ENCODE assay signal across 10 cellular contexts in genomic region chr17:31310260-31310659, GRCh38. TPM values are rescaled to one million over a fixed set of nuclear protein-coding genes. Genes with fewer than 3 reads are reported as not detected.
DNase-seq lines count a peak whose midpoint lies in the region; ATAC-seq, FAIRE-seq and TF ChIP-seq lines count a peak whose summit lies in the region.
"Had no signal": no experiment of that assay in that cellular context is flagged by ENCODE, and none has a peak within 500 bp of the region (broad histone marks: within the 10 kb centered on the region; RNA-seq: fewer than 3 reads in every experiment).

No MANE protein-coding gene starts in this region.

- H3K36me3 Mint-ChIP-seq in activated naive CD4-positive, alpha-beta T cell treated with anti-CD3 and anti-CD28 coated beads for 36 hours (ENCODE audit: low read depth): peaks cover 11% of the 10 kb centered on the region
- H3K36me3 Mint-ChIP-seq in nephron progenitor cell (ENCODE audit: low read depth): peaks cover 30% of the 10 kb centered on the region

- in situ Hi-C loops in Panc1 (cut with HindIII; ENCODE audit: low pct_unique_long_range_greater_than_20kb, low sequenced_read_pairs): no loop called here

- H3K4me1 ChIP-seq in DOHH2 (ENCODE audit: control insufficient read depth, low read length): peaks cover 65% of the 10 kb centered on the region
- 0 out of 2 replicates have a peak, but pooled peaks cover 4% of the 10 kb centered on the region for H3K4me1 ChIP-seq in Panc1 (ENCODE audit: control insufficient read depth, insufficient read depth, low read length)
- no peaks in the 10 kb centered on the region for H3K4me1 ChIP-seq in kidney (ENCODE audit: control insufficient read depth in 1 of 2, insufficient read depth in 1 of 2, low read depth in 1 of 2, low read length in 2 of 2)

- no peaks in the 10 kb centered on the region for H4K20me1 ChIP-seq in DOHH2 (ENCODE audit: control insufficient read depth, insufficient read depth, low read depth, low read length)

- no peaks in the 10 kb centered on the region for H3K27me3 Mint-ChIP-seq in activated naive CD4-positive, alpha-beta T cell treated with anti-CD3 and anti-CD28 coated beads for 36 hours (ENCODE audit: low read depth)
- H3K27me3 Mint-ChIP-seq in nephron progenitor cell (ENCODE audit: low read depth, poor library complexity): no peaks in the 10 kb centered on the region

- H3K4me1 Mint-ChIP-seq in activated naive CD4-positive, alpha-beta T cell treated with anti-CD3 and anti-CD28 coated beads for 36 hours (ENCODE audit: low read depth): peaks cover 60% of the 10 kb centered on the region
- peaks cover 13% of the 10 kb centered on the region for H3K4me1 Mint-ChIP-seq in nephron progenitor cell

- no peaks in the 10 kb centered on the region for H3K27me3 ChIP-seq in DOHH2 (ENCODE audit: control insufficient read depth, low read length)
- no peaks in the 10 kb centered on the region for H3K27me3 ChIP-seq in Panc1 (ENCODE audit: control insufficient read depth, insufficient read depth, low read length)

- H3K9me3 ChIP-seq in DOHH2 (ENCODE audit: control insufficient read depth, insufficient read depth, low read length): no peaks in the 10 kb centered on the region
- H3K9me3 ChIP-seq in Panc1 (ENCODE audit: control insufficient read depth, insufficient read depth, low read depth, low read length): no peaks in the 10 kb centered on the region
- no peaks in the 10 kb centered on the region for H3K9me3 ChIP-seq in kidney (ENCODE audit: control insufficient read depth in 1 of 2, low read length in 2 of 2)

- peaks cover 61% of the 10 kb centered on the region for H3F3A ChIP-seq in DOHH2 (ENCODE audit: control insufficient read depth, insufficient read depth)

- no peak overlapping the region for H3K9ac ChIP-seq in kidney (ENCODE audit: low read length in 2 of 2)

- FAIRE-seq in kidney (lab: Jason Lieb, UNC): no peak
- FAIRE-seq: keratinocyte had no signal

- peak overlapping the region; percentile 87 for H3K4me3 Mint-ChIP-seq in activated naive CD4-positive, alpha-beta T cell treated with anti-CD3 and anti-CD28 coated beads for 36 hours
- H3K4me3 Mint-ChIP-seq in nephron progenitor cell: no peak overlapping the region

- H3K79me2 ChIP-seq in DOHH2 (ENCODE audit: control insufficient read depth, low read length): peaks cover 82% of the 10 kb centered on the region

- H3K4me3 ChIP-seq in DOHH2 (ENCODE audit: low read length) (peak overlapping the region; percentile 76), Panc1 (ENCODE audit: low read depth in 2 of 2, low read length in 2 of 2) (no peak overlapping the region), kidney (ENCODE audit: low read length in 2 of 2) (no peak overlapping the region)

- no peak for DNase-seq in Panc1 (ENCODE audit: low read depth, low spot score)
- peak; percentile 63 for DNase-seq in activated naive CD4-positive, alpha-beta T cell treated with anti-CD3 and anti-CD28 coated beads for 36 hours
- no peak for DNase-seq in nephron progenitor cell
- no peak for DNase-seq in NCI-H1930 (lab: John Stamatoyannopoulos, UW)
- no peak for DNase-seq in Ammon's horn (ENCODE audit: low spot score)
- no peak for DNase-seq in kidney
- DNase-seq: EL had no signal

- H3K9me3 Mint-ChIP-seq in activated naive CD4-positive, alpha-beta T cell treated with anti-CD3 and anti-CD28 coated beads for 36 hours: peaks cover under 1% of the 10 kb centered on the region
- no peaks in the 10 kb centered on the region for H3K9me3 Mint-ChIP-seq in nephron progenitor cell

- H3K4me2 ChIP-seq in DOHH2 (ENCODE audit: low read length): peak overlapping the region; percentile 88

- POLR2A ChIA-PET in Panc1 (lab: Charles Lee): no interaction called here

- H3K36me3 ChIP-seq in DOHH2 (ENCODE audit: control insufficient read depth, low read length) (peaks cover 67% of the 10 kb centered on the region), Panc1 (ENCODE audit: control insufficient read depth, insufficient read depth, low read length) (no peaks in the 10 kb centered on the region), kidney (ENCODE audit: control insufficient read depth in 1 of 2, insufficient read depth in 2 of 2, low read length in 2 of 2) (no peaks in the 10 kb centered on the region)

- ATAC-seq in Panc1: no peak
- ATAC-seq in GM19324 (IDR thresholded peaks at IDR 0.05; ENCODE audit: low FRiP score, unreplicated experiment): no peak

- H3K9me2 ChIP-seq in DOHH2 (replicated peaks; ENCODE audit: control insufficient read depth, low read length): no peaks in the 10 kb centered on the region

- H3K27ac ChIP-seq in DOHH2 (ENCODE audit: low read depth, low read length) (peak overlapping the region; percentile 97), Panc1 (ENCODE audit: low read length) (no peak overlapping the region), kidney (ENCODE audit: low read depth in 2 of 2, low read length in 2 of 2) (no peak overlapping the region)

- TF ChIP-seq CTCF in DOHH2 (IDR thresholded peaks at IDR 0.05; ENCODE audit: low read depth, low read length, poor library complexity, severe bottlenecking) (no peak), Panc1 (IDR thresholded peaks at IDR 0.05) (no peak), nephron progenitor cell (IDR thresholded peaks at IDR 0.05) (no peak), kidney (IDR thresholded peaks at IDR 0.05; ENCODE audit: borderline replicate concordance, extremely low read depth, insufficient read depth) (no peak)

- BruUV-seq in Panc1 (replicated peaks; lab: Mats Ljungman, UMichigan): TSS peak; percentile 24

- peak overlapping the region; percentile 100 for H3K27ac Mint-ChIP-seq in activated naive CD4-positive, alpha-beta T cell treated with anti-CD3 and anti-CD28 coated beads for 36 hours
- H3K27ac Mint-ChIP-seq in nephron progenitor cell: peak overlapping the region; percentile 7

- intact Hi-C loops in Panc1 (cut with micrococcal nuclease; ENCODE audit: unreplicated experiment): no loop called here
- intact Hi-C loops in activated naive CD4-positive, alpha-beta T cell treated with anti-CD3 and anti-CD28 coated beads for 36 hours (cut with micrococcal nuclease): no loop called here
- intact Hi-C loops in kidney (cut with DNase I): no loop called here

- CTCF ChIA-PET in Panc1 (lab: Charles Lee): no interaction called here
- CTCF ChIA-PET in activated naive CD4-positive, alpha-beta T cell treated with anti-CD3 and anti-CD28 coated beads for 36 hours (lab: Charles Lee): interaction anchor here (0.9 to 1.5 kb wide), 2 partner anchors 10 to 59 kb away, joined by 3 to 8 read pairs; no protein-coding TSS in a partner anchor

RNA-seq across cellular contexts. Expression of gene EVI2B, which starts 3.6 kb away (rescaled TPM):
- total RNA-seq in Panc1 (2021; ENCODE audit: unreplicated experiment) (0.08 TPM), kidney (16.5 TPM)
- polyA plus RNA-seq in Panc1 (2012; ENCODE audit: insufficient read length): not detected
- total RNA-seq in activated naive CD4-positive, alpha-beta T cell treated with anti-CD3 and anti-CD28 coated beads for 36 hours: 10 to 100 TPM in 1 of 2 experiments, 1 to 10 TPM in 1; 9.9 to 11.4 TPM
- polyA plus RNA-seq in kidney (ENCODE audit: insufficient read depth, low read depth, low replicate concordance): 2.0 TPM

RNA-seq across cellular contexts. Expression of gene EVI2A, which starts 11.2 kb away (rescaled TPM):
- not detected for total RNA-seq in Panc1 (2021; ENCODE audit: unreplicated experiment)
- polyA plus RNA-seq in Panc1 (2012; ENCODE audit: insufficient read length): not detected
- total RNA-seq in activated naive CD4-positive, alpha-beta T cell treated with anti-CD3 and anti-CD28 coated beads for 36 hours: 10 to 100 TPM; 22.0 to 22.5 TPM
- 10.8 TPM for total RNA-seq in kidney
- polyA plus RNA-seq in kidney (ENCODE audit: insufficient read depth, low read depth, low replicate concordance): 1.3 TPM

RNA-seq across cellular contexts. Expression of gene OMG, which starts 13.2 kb away (rescaled TPM):
- total RNA-seq in Panc1 (2021; ENCODE audit: unreplicated experiment): not detected
- polyA plus RNA-seq in Panc1 (2012; ENCODE audit: insufficient read length): not detected
- under 1 TPM in 1 of 2 experiments, not detected in 1; 0.10 TPM for total RNA-seq in activated naive CD4-positive, alpha-beta T cell treated with anti-CD3 and anti-CD28 coated beads for 36 hours
- not detected for total RNA-seq in kidney
- not detected for polyA plus RNA-seq in kidney (ENCODE audit: insufficient read depth, low read depth, low replicate concordance)
- polyA plus RNA-seq: keratinocyte had no signal

Comparison
In these comparisons a context has a peak if more than half of its experiments do, and no peak if none do; other contexts are left out.
1. RNA of gene EVI2B, which starts 3.6 kb away (total RNA-seq): 16.5 TPM in kidney (single experiment) and 9.9 to 11.4 TPM in activated naive CD4-positive, alpha-beta T cell treated with anti-CD3 and anti-CD28 coated beads for 36 hours; 0.08 TPM in Panc1 (single experiment); every median in the first group is over 10 times any median in the second.
2. RNA of gene EVI2A, which starts 11.2 kb away (total RNA-seq): 22.0 to 22.5 TPM in activated naive CD4-positive, alpha-beta T cell treated with anti-CD3 and anti-CD28 coated beads for 36 hours and 10.8 TPM in kidney (single experiment); not detected in Panc1 (single experiment); every median in the first group is over 10 times any median in the second.